Comparison of ENCODE assay signal across 26 cellular contexts in genomic region chr21:44459712-44460440, GRCh38.
"Had no signal": no experiment of that assay in that cellular context is flagged by ENCODE, and none has a peak within 500 bp of the region (broad histone marks: within the 10 kb centered on the region; RNA-seq: fewer than 3 reads in every experiment).

No MANE protein-coding gene starts in this region.

- H3K27ac Mint-ChIP-seq: activated B cell treated with CpG ODN at 0.5 μM for 24 hours; activated CD4-positive, alpha-beta memory T cell treated with anti-CD3 and anti-CD28 coated beads for 36 hours; activated CD4-positive, alpha-beta T cell treated with anti-CD3 and anti-CD28 coated beads, Interleukin-2, amount 10 ng/mL, durations not matched to agents 7 days and 5 days; activated naive CD4-positive, alpha-beta T cell treated with anti-CD3 and anti-CD28 coated beads, Interleukin-2, amount 50 U/mL, for 24 hours; activated T-helper 2 cell treated with anti-CD3 and anti-CD28 coated beads, Interferon-gamma antibody, Interleukin-2, Interleukin-4, amounts not matched to agents 10 μg/mL and 5 μg/mL and 100 μg/mL, durations not matched to agents 14 hours and 24 hours and 36 hours had no signal

- H3K27me3 ChIP-seq: MG63 had no signal

- DNase-seq: activated B cell treated with CpG ODN at 0.5 μM for 24 hours; activated CD4-positive, alpha-beta memory T cell treated with anti-CD3 and anti-CD28 coated beads for 36 hours; activated CD4-positive, alpha-beta T cell treated with anti-CD3 and anti-CD28 coated beads, Interleukin-2, amount 10 ng/mL, durations not matched to agents 7 days and 5 days; activated CD8-positive, alpha-beta memory T cell treated with anti-CD3 and anti-CD28 coated beads for 24 hours; activated naive CD4-positive, alpha-beta T cell; activated T-cell treated with anti-CD3 and anti-CD28 coated beads for 4 hours; activated T-cell treated with anti-CD3 and anti-CD28 coated beads, Interleukin-2, amount 50 U/mL, for 48 hours; caudate nucleus; MG63; MV-4-11; NCI-H1092 treated with DMSO at 0.1 percent for 48 hours; NCI-H1436; NCI-H1694 treated with DMSO at 0.1 percent for 48 hours; NCI-H2029 treated with DMSO at 0.1 percent for 48 hours; NCI-H345; NCI-H510A; NCI-H526 treated with DMSO at 0.1 percent for 48 hours; NK-92 treated with Interleukin-12 subunit alpha and Interleukin-12 subunit beta, amount 100 ng/mL, for 24 hours; OCI-M1; SHP77 treated with DMSO at 0.1 percent for 48 hours; T-helper 2 cell; T1000 had no signal

- H3K36me3 ChIP-seq: breast epithelium, MG63 had no signal

- ATAC-seq: Panc1 had no signal

- H3K9me3 ChIP-seq: breast epithelium, MG63 had no signal

- H3K4me3 ChIP-seq: breast epithelium, MG63 had no signal

- H3K4me3 Mint-ChIP-seq: activated B cell treated with CpG ODN at 0.5 μM for 24 hours; activated CD4-positive, alpha-beta memory T cell treated with anti-CD3 and anti-CD28 coated beads for 36 hours; activated CD4-positive, alpha-beta T cell treated with anti-CD3 and anti-CD28 coated beads, Interleukin-2, amount 10 ng/mL, durations not matched to agents 7 days and 5 days; activated naive CD4-positive, alpha-beta T cell treated with anti-CD3 and anti-CD28 coated beads, Interleukin-2, amount 50 U/mL, for 24 hours had no signal

- H3K4me1 Mint-ChIP-seq: activated naive CD4-positive, alpha-beta T cell treated with anti-CD3 and anti-CD28 coated beads, Interleukin-2, amount 50 U/mL, for 24 hours had no signal

- H3K27me3 Mint-ChIP-seq: activated B cell treated with CpG ODN at 0.5 μM for 24 hours; activated CD4-positive, alpha-beta memory T cell treated with anti-CD3 and anti-CD28 coated beads for 36 hours; activated CD4-positive, alpha-beta T cell treated with anti-CD3 and anti-CD28 coated beads, Interleukin-2, amount 10 ng/mL, durations not matched to agents 7 days and 5 days; activated naive CD4-positive, alpha-beta T cell treated with anti-CD3 and anti-CD28 coated beads, Interleukin-2, amount 50 U/mL, for 24 hours had no signal

- H3K27ac ChIP-seq: breast epithelium had no signal

- H3K36me3 Mint-ChIP-seq: activated CD4-positive, alpha-beta memory T cell treated with anti-CD3 and anti-CD28 coated beads for 36 hours; activated naive CD4-positive, alpha-beta T cell treated with anti-CD3 and anti-CD28 coated beads, Interleukin-2, amount 50 U/mL, for 24 hours had no signal
